12 cellular contexts compared by ENCODE assay signal in the genomic region with DNA sequence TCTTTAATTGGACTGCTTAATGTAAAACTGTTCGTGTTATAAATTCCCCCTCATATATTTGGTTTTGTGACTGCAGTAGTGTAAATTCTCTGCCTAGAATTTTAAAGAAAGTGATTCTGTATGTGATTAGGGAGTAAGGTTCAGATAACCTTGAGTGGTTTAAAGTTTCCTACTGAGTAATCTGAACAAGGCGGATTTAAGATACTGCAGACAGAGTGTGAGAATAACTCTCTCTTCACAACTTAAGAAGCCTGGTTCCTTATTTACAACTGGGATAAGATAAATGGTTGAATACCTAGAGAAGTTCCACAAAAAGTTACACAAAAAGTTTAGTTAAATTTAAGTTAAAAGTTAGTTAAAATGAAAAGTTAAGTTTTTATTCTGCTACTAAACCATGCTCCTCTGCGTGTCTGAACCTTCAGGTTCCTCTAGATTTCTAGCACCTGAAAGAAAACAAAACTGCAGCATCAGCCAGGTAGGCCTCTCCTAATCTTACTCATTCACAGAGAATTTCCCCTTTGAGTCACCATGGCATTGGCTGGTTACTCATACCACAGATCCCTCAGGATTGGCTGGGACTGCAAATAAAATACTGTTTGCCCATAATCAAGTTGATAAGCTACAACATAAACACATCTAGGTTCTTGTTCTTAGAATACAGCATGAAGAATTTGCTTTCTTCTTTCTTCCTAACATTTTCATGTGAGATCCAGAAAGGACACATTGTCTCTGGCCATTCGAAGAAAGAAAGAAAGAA. TPM values are rescaled to one million over a fixed set of nuclear protein-coding genes. Genes with fewer than 3 reads are reported as not detected.
DNase-seq lines count a peak whose midpoint lies in the region; ATAC-seq and TF ChIP-seq lines count a peak whose summit lies in the region.
"Had no signal": no experiment of that assay in that cellular context is flagged by ENCODE, and none has a peak within 500 bp of the region (broad histone marks: within the 10 kb centered on the region; RNA-seq: fewer than 3 reads in every experiment).

A gene (plus strand): TSS at position 614 of the 757 bp plus-strand sequence. CDS start 187 bp downstream, outside the sequence.

- DNase-seq in ACHN (peak; percentile 69), brain microvascular endothelial cell (peak; percentile 53), mesenchymal stem cell (peak; percentile 37), NCI-H2029 (lab: John Stamatoyannopoulos, UW) (no peak), CD1c-positive myeloid dendritic cell (ENCODE audit: extremely low spot score) (no peak), OCI-LY7 (ENCODE audit: low spot score) (no peak)
- DNase-seq in effector memory CD8-positive, alpha-beta T cell, result no peak
- DNase-seq: activated B cell treated with CpG ODN at 0.5 μM for 24 hours; stimulated activated CD4-positive, alpha-beta T cell treated with anti-CD3 and anti-CD28 coated beads, Interleukin-2, amount 100 ng/mL, for 48 hours had no signal

- H3K23ac ChIP-seq in mesenchymal stem cell (ENCODE audit: low read length in 2 of 2), result no peak within 1 kb of the TSS

- H2AK5ac ChIP-seq in mesenchymal stem cell (ENCODE audit: low read length, severe bottlenecking), result no peak within 1 kb of the TSS

- no peak within 1 kb of the TSS for H4K8ac ChIP-seq in mesenchymal stem cell (ENCODE audit: low read length)

- H3K9ac ChIP-seq in mesenchymal stem cell (ENCODE audit: low read length), result no peak within 1 kb of the TSS
- H3K9ac ChIP-seq: BLaER1 treated with 17β-estradiol and CSF1 and Interleukin-3, amounts not matched to agents 10 nM and 100 nM had no signal

- no peak within 1 kb of the TSS for H2BK5ac ChIP-seq in mesenchymal stem cell (ENCODE audit: low read depth, low read length, poor library complexity, severe bottlenecking)

- peak; percentile 66 for ATAC-seq in HG02885 (IDR thresholded peaks at IDR 0.05; ENCODE audit: poor library complexity, unreplicated experiment)
- ATAC-seq in effector memory CD8-positive, alpha-beta T cell (replicated peaks), result no peak

- in situ Hi-C loops in ACHN (cut with HindIII; ENCODE audit: low pct_ligation_motif_present, low pct_unique_long_range_greater_than_20kb, low sequenced_read_pairs) (no loop called here), brain microvascular endothelial cell (cut with HindIII; ENCODE audit: low pct_ligation_motif_present, low sequenced_read_pairs) (loop anchor here (25.0 kb wide), 1 partner anchor 261 kb away; no protein-coding TSS in a partner anchor)

- H3K4me2 ChIP-seq in mesenchymal stem cell (ENCODE audit: low read length, poor library complexity, severe bottlenecking) (no peak within 1 kb of the TSS), OCI-LY7 (ENCODE audit: low read length) (no peak within 1 kb of the TSS)
- H3K4me2 ChIP-seq: BLaER1 treated with 17β-estradiol and CSF1 and Interleukin-3, amounts not matched to agents 10 nM and 100 nM had no signal

- H2BK15ac ChIP-seq in mesenchymal stem cell (ENCODE audit: low read depth, poor library complexity, severe bottlenecking), result no peak within 1 kb of the TSS

- H3K36me3 Mint-ChIP-seq in effector memory CD8-positive, alpha-beta T cell (ENCODE audit: insufficient read depth), result no peaks in the 10 kb centered on the region

- no peak within 1 kb of the TSS for H3K14ac ChIP-seq in mesenchymal stem cell (ENCODE audit: low read length in 2 of 2)

- H3K4me3 ChIP-seq in brain microvascular endothelial cell (ENCODE audit: low read depth, low read length) (no peak within 1 kb of the TSS), mesenchymal stem cell (ENCODE audit: insufficient read depth in 1 of 2, low read depth in 1 of 2, low read length in 2 of 2) (no peak within 1 kb of the TSS), OCI-LY7 (ENCODE audit: low read depth, low read length, poor library complexity, severe bottlenecking) (no peak within 1 kb of the TSS)
- H3K4me3 ChIP-seq: BLaER1 treated with 17β-estradiol and CSF1 and Interleukin-3, amounts not matched to agents 10 nM and 100 nM had no signal

- intact Hi-C loops in OCI-LY7 (cut with micrococcal nuclease; ENCODE audit: unreplicated experiment), result no loop called here

- no peaks in the 10 kb centered on the region for H3K79me2 ChIP-seq in OCI-LY7 (ENCODE audit: insufficient read depth, low read depth, low read length)

- no peaks in the 10 kb centered on the region for H4K20me1 ChIP-seq in OCI-LY7 (ENCODE audit: insufficient read depth, low read length)
- H4K20me1 ChIP-seq: BLaER1 treated with 17β-estradiol and CSF1 and Interleukin-3, amounts not matched to agents 10 nM and 100 nM had no signal

- CTCF ChIA-PET in OCI-LY7 (lab: Charles Lee; ENCODE audit: unreplicated experiment), result no interaction called here

- H3K4me1 Mint-ChIP-seq in effector memory CD8-positive, alpha-beta T cell (ENCODE audit: low read depth in 2 of 2), result no peaks in the 10 kb centered on the region

- H3K36me3 ChIP-seq in brain microvascular endothelial cell (replicated peaks), result no peaks in the 10 kb centered on the region
- H3K36me3 ChIP-seq in mesenchymal stem cell (ENCODE audit: control insufficient read depth in 1 of 2, insufficient read depth in 2 of 2, low read depth in 1 of 2, low read length in 2 of 2), result no peaks in the 10 kb centered on the region
- H3K36me3 ChIP-seq in OCI-LY7 (ENCODE audit: insufficient read depth, low read length), result no peaks in the 10 kb centered on the region
- H3K36me3 ChIP-seq: BLaER1 treated with 17β-estradiol and CSF1 and Interleukin-3, amounts not matched to agents 10 nM and 100 nM had no signal

- no peak within 1 kb of the TSS for H3K4me3 Mint-ChIP-seq in effector memory CD8-positive, alpha-beta T cell
- H3K4me3 Mint-ChIP-seq: activated B cell treated with CpG ODN at 0.5 μM for 24 hours had no signal

- no peak within 1 kb of the TSS for H3K18ac ChIP-seq in mesenchymal stem cell (ENCODE audit: low read depth in 1 of 2, low read length in 2 of 2)

- TF ChIP-seq CTCF in brain microvascular endothelial cell (IDR thresholded peaks at IDR 0.05; ENCODE audit: low read depth, low read length, missing control alignments) (no peak), OCI-LY7 (conservative IDR thresholded peaks at IDR 0.05; ENCODE audit: low read length) (no peak)

- no peaks in the 10 kb centered on the region for H3K9me2 ChIP-seq in OCI-LY7 (ENCODE audit: insufficient read depth, low read length)

- no peak within 1 kb of the TSS for H2BK12ac ChIP-seq in mesenchymal stem cell (ENCODE audit: low read length in 2 of 2)

- no peaks in the 10 kb centered on the region for H3K27me3 ChIP-seq in brain microvascular endothelial cell (replicated peaks)
- H3K27me3 ChIP-seq in mesenchymal stem cell (ENCODE audit: control insufficient read depth in 1 of 2, insufficient read depth in 1 of 2, low read length in 2 of 2), result peaks cover 0 to 7% of the 10 kb centered on the region in 2 experiments
- H3K27me3 ChIP-seq: BLaER1 treated with 17β-estradiol and CSF1 and Interleukin-3, amounts not matched to agents 10 nM and 100 nM had no signal

- no peaks in the 10 kb centered on the region for H3K79me1 ChIP-seq in mesenchymal stem cell (replicated peaks; ENCODE audit: low read length, poor library complexity, severe bottlenecking)

- peaks cover 21 to 25% of the 10 kb centered on the region in 2 donors for H3K27me3 Mint-ChIP-seq in effector memory CD8-positive, alpha-beta T cell
- H3K27me3 Mint-ChIP-seq: activated B cell treated with CpG ODN at 0.5 μM for 24 hours had no signal

- POLR2A ChIA-PET in OCI-LY7 (lab: Charles Lee), result interaction anchor here (0.7 kb wide), 2 partner anchors 311 to 1490 kb away, joined by 3 to 4 read pairs; no protein-coding TSS in a partner anchor

- H3K27ac ChIP-seq in brain microvascular endothelial cell (no peak within 1 kb of the TSS), mesenchymal stem cell (ENCODE audit: low read length, poor library complexity, severe bottlenecking) (no peak within 1 kb of the TSS), OCI-LY7 (ENCODE audit: low read depth, low read length, poor library complexity, severe bottlenecking) (no peak within 1 kb of the TSS)
- H3K27ac ChIP-seq: BLaER1 treated with 17β-estradiol and CSF1 and Interleukin-3, amounts not matched to agents 10 nM and 100 nM had no signal

- H2AFZ ChIP-seq in mesenchymal stem cell (ENCODE audit: low read depth, low read length) (no peak within 1 kb of the TSS), OCI-LY7 (ENCODE audit: low read length) (no peak within 1 kb of the TSS)

- H3K9me3 Mint-ChIP-seq in effector memory CD8-positive, alpha-beta T cell, result no peaks in the 10 kb centered on the region
- H3K9me3 Mint-ChIP-seq: activated B cell treated with CpG ODN at 0.5 μM for 24 hours had no signal

- H3K4me1 ChIP-seq in mesenchymal stem cell (ENCODE audit: control insufficient read depth, insufficient read depth, low read depth, low read length), result peaks cover 4% of the 10 kb centered on the region
- no peaks in the 10 kb centered on the region for H3K4me1 ChIP-seq in OCI-LY7 (ENCODE audit: insufficient read depth, low read length, poor library complexity, severe bottlenecking)
- H3K4me1 ChIP-seq: BLaER1 treated with 17β-estradiol and CSF1 and Interleukin-3, amounts not matched to agents 10 nM and 100 nM had no signal

- no TSS peak for BruUV-seq in OCI-LY7 (replicated peaks; lab: Mats Ljungman, UMichigan)

- no peak within 1 kb of the TSS for H4K91ac ChIP-seq in mesenchymal stem cell (ENCODE audit: low read length)

- H2BK120ac ChIP-seq in mesenchymal stem cell (ENCODE audit: low read depth, low read length), result no peak within 1 kb of the TSS

- 84% methylated on average over 3 of the region's 4 CpGs for WGBS in mesenchymal stem cell

- H3K9me3 ChIP-seq in mesenchymal stem cell (ENCODE audit: control insufficient read depth, low read length) (no peaks in the 10 kb centered on the region), OCI-LY7 (ENCODE audit: low read length) (no peaks in the 10 kb centered on the region)
- H3K9me3 ChIP-seq: BLaER1 treated with 17β-estradiol and CSF1 and Interleukin-3, amounts not matched to agents 10 nM and 100 nM had no signal

- no peak within 1 kb of the TSS for H3K4ac ChIP-seq in mesenchymal stem cell (ENCODE audit: low read depth in 1 of 2, low read length in 2 of 2)

- H3K27ac Mint-ChIP-seq in effector memory CD8-positive, alpha-beta T cell, result no peak within 1 kb of the TSS
- H3K27ac Mint-ChIP-seq: activated B cell treated with CpG ODN at 0.5 μM for 24 hours had no signal

RNA-seq across cellular contexts. Expression of the gene that starts here (rescaled TPM):
- 0.03 TPM for polyA plus RNA-seq in mesenchymal stem cell (2013, experiment 1 of 2)
- not detected for polyA plus RNA-seq in mesenchymal stem cell (2013, experiment 2 of 2)
- total RNA-seq in OCI-LY7 (2014; rRNA removed; shearing (Covaris generic)), result not detected in 2 replicates
- total RNA-seq in OCI-LY7 (2022), result not detected in 2 replicates
- total RNA-seq: NCI-H460 had no signal

Comparison
In these comparisons a context has a peak if more than half of its experiments do, and no peak if none do; other contexts are left out.
1. DNase-seq: peak in ACHN (single experiment), brain microvascular endothelial cell (single experiment) and mesenchymal stem cell (single experiment); none in NCI-H2029 (single experiment), CD1c-positive myeloid dendritic cell (single experiment), OCI-LY7 (single experiment) and effector memory CD8-positive, alpha-beta T cell (0 of 3).